In the genomic region with DNA sequence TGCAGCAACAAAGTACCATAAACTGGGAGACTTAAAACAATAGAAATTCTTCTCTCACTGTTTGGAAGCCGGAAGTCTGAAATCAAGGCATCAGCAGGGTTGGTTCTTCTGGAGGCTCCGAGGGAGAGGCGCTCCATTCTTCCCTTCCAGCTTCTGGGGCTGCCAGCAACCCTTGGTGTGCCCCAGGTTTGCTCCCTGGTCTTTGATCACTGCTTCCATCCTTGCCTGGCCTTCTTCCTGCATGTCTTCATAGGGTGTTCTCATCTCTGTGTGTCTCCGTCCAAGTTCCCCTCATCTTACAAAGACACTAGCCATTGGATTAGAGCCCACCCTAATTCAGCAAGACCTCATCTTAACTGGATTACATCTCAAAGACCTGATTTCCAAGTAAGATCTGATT, we compare ENCODE assay signal across 20 cellular contexts. TPM values are rescaled to one million over a fixed set of nuclear protein-coding genes. Genes with fewer than 3 reads are reported as not detected.
"Had no signal": no experiment of that assay in that cellular context is flagged by ENCODE, and none has a peak within 500 bp of the region (broad histone marks: within the 10 kb centered on the region; RNA-seq: fewer than 3 reads in every experiment).

No MANE protein-coding gene starts in this region.

- H3K27ac ChIP-seq: coronary artery, dorsolateral prefrontal cortex, esophagus squamous epithelium, gastrocnemius medialis, heart right ventricle, left lung, lower lobe of right lung had no signal

- H3K27me3 ChIP-seq: dorsolateral prefrontal cortex had no signal

- H3K4me3 ChIP-seq: coronary artery, dorsolateral prefrontal cortex, esophagus squamous epithelium, gastrocnemius medialis, heart right ventricle, left lung, lower lobe of right lung had no signal

- H3K36me3 ChIP-seq: esophagus squamous epithelium, gastrocnemius medialis, heart right ventricle, left lung, lower lobe of right lung had no signal

- ATAC-seq: gastrocnemius medialis, heart right ventricle, left cardiac atrium, left lung, left ventricle myocardium superior, lower lobe of right lung had no signal

- DNase-seq: dermis blood vessel endothelial cell; dorsolateral prefrontal cortex; effector CD4-positive, alpha-beta T cell; effector memory CD4-positive, alpha-beta T cell; esophagus squamous epithelium; foreskin fibroblast; foreskin melanocyte; gastrocnemius medialis; glutamatergic neuron; head of caudate nucleus; heart right ventricle; hippocampal formation; left cardiac atrium; left lung; left ventricle myocardium superior; lower lobe of right lung; mesenchymal stem cell; midbrain had no signal

- H3K4me1 ChIP-seq: gastrocnemius medialis, heart right ventricle, left lung, lower lobe of right lung had no signal

RNA-seq across cellular contexts. Expression of a gene that starts 35.3 kb away (rescaled TPM):
- polyA plus RNA-seq: keratinocyte had no signal
